Comparison of ENCODE assay signal across 8 cellular contexts in the genomic region with DNA sequence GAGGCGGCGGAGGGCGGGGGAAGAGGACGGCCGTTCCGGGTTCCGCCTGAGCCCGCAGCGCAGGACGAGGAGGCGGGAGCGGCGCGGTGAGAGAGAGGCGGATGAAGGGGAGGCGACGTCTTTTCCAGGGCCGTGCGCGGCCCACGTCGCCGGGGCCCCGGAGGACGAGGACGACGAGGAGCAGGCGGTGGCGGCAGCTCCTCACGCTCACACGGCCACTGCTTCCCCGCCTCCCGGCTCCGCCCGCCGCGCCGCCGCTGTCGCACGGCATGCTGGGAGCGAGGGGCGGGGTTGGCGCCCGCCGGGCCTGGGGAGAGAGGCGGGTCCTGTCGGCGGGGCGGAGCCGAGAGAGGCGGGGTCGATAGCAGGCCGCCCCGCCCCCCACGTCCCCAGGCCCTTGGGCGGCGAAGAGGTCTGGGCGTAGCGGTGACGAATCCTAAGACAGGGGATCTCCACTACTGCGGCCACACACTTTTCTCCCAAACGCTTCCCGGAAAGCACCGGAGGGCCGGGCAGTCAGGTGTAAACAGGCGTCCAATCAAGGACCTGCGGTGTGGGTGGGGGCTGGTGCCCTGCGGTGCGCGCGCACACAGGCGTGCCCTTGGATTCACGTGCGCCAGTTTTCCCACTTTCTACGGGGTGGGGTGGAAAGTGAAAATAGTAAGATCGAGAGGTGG. TPM values are rescaled to one million over a fixed set of nuclear protein-coding genes. Genes with fewer than 3 reads are reported as not detected.
A peak's percentile ranks its signal among the peaks of the same experiment; 100 is the strongest.
DNase-seq lines count a peak whose midpoint lies in the region; ATAC-seq and TF ChIP-seq lines count a peak whose summit lies in the region.
"Not testable (repeated sequence)": the region's sequence is repeated elsewhere in the genome, so short reads cannot be mapped to it uniquely, and the experiment has no call there.

A gene (minus strand): TSS at position 220 of the 677 bp plus-strand sequence. CDS start 367 bp downstream, outside the sequence.

- H3K27ac Mint-ChIP-seq in CD4-positive, alpha-beta T cell = peak within 1 kb of the TSS; percentile 91
- peak within 1 kb of the TSS; percentile 95 for H3K27ac Mint-ChIP-seq in activated CD4-positive, alpha-beta memory T cell treated with anti-CD3 and anti-CD28 coated beads for 36 hours

- peak within 1 kb of the TSS; percentile 85 for H3K27ac ChIP-seq in CD4-positive, alpha-beta T cell (ENCODE audit: low read depth, low read length)
- H3K27ac ChIP-seq in liver (ENCODE audit: low read depth in 1 of 2, low read length in 2 of 2) = peak within 1 kb of the TSS; percentile 83 to 90

- not testable (repeated sequence) for TF ChIP-seq RAD21 in liver (IDR thresholded peaks at IDR 0.05)

- intact Hi-C loops in CD4-positive, alpha-beta T cell (cut with DNase I, micrococcal nuclease) = loop anchor here (1.0 to 5.0 kb wide), 3 partner anchors 124 to 138 kb away; a partner anchor contains a TSS
- intact Hi-C loops in activated CD4-positive, alpha-beta memory T cell treated with anti-CD3 and anti-CD28 coated beads for 36 hours (cut with micrococcal nuclease) = loop anchor here (1.0 to 5.0 kb wide), 4 partner anchors 41 to 140 kb away; a partner anchor contains a TSS

- DNase-seq in CD4-positive, alpha-beta T cell = peak; percentile 79 to 94 (median 88)
- DNase-seq in NCI-H82 (lab: John Stamatoyannopoulos, UW) (peak; percentile 98), dermis microvascular lymphatic vessel endothelial cell (ENCODE audit: low read depth in 2 of 2) (peak; percentile 76 to 94)
- peak; percentile 98 for DNase-seq in activated CD4-positive, alpha-beta memory T cell treated with anti-CD3 and anti-CD28 coated beads for 36 hours
- peak; percentile 94 for DNase-seq in stimulated activated CD4-positive, alpha-beta T cell treated with anti-CD3 and anti-CD28 coated beads, Interleukin-4, amount 100 ng/mL, for 1 hour

- H3K9me3 ChIP-seq in CD4-positive, alpha-beta T cell (ENCODE audit: control insufficient read depth, low read length); liver (ENCODE audit: control insufficient read depth in 4 of 4, low read length in 3 of 4): not testable (repeated sequence)

- POLR2A ChIA-PET in CD4-positive, alpha-beta T cell (lab: Charles Lee) = interaction anchor here (0.6 to 2.1 kb wide), 7 partner anchors 17 to 141 kb away, joined by 3 to 13 read pairs (median 4); a partner anchor contains a TSS
- POLR2A ChIA-PET in activated CD4-positive, alpha-beta memory T cell treated with anti-CD3 and anti-CD28 coated beads for 36 hours (lab: Charles Lee) = interaction anchor here (1.5 to 2.1 kb wide), 3 partner anchors 125 to 138 kb away, joined by 5 to 9 read pairs (median 7); a partner anchor contains a TSS

- not testable (repeated sequence) for H3K4me1 ChIP-seq in liver (ENCODE audit: control insufficient read depth in 4 of 4, insufficient read depth in 4 of 4, low read length in 3 of 4)

- ATAC-seq in CD4-positive, alpha-beta T cell (ENCODE audit: poor library complexity) = peak; percentile 80
- ATAC-seq in GM19452 (IDR thresholded peaks at IDR 0.05; ENCODE audit: unreplicated experiment) (peak; percentile 85), HG03575 (IDR thresholded peaks at IDR 0.05; ENCODE audit: extremely low read depth, insufficient number of reproducible peaks, low FRiP score, unreplicated experiment) (peak; percentile 75)

- under 1% methylated on average over 77 of the region's 77 CpGs for WGBS in liver

- not testable (repeated sequence) for H3K27me3 Mint-ChIP-seq in CD4-positive, alpha-beta T cell; activated CD4-positive, alpha-beta memory T cell treated with anti-CD3 and anti-CD28 coated beads for 36 hours

- peak within 1 kb of the TSS; percentile 50 to 85 for H3K9ac ChIP-seq in liver (ENCODE audit: low read depth in 1 of 2, low read length in 2 of 2)

- peak within 1 kb of the TSS; percentile 77 to 88 (median 79) for H3K4me3 ChIP-seq in liver (ENCODE audit: low read depth in 1 of 3, low read length in 3 of 3)

- not testable (repeated sequence) for H3K36me3 ChIP-seq in liver (ENCODE audit: control insufficient read depth in 4 of 4, insufficient read depth in 3 of 4, low read depth in 1 of 4, low read length in 3 of 4)

- not testable (repeated sequence) for H3K27me3 ChIP-seq in CD4-positive, alpha-beta T cell (ENCODE audit: control insufficient read depth, insufficient read depth, low read length); liver (ENCODE audit: control insufficient read depth in 4 of 4, insufficient read depth in 4 of 4, low read length in 3 of 4)

- CTCF ChIA-PET in CD4-positive, alpha-beta T cell (lab: Charles Lee) = interaction anchor here (0.9 to 1.5 kb wide), 2 partner anchors 121 to 125 kb away, joined by 3 to 4 read pairs; a partner anchor contains a TSS
- CTCF ChIA-PET in activated CD4-positive, alpha-beta memory T cell treated with anti-CD3 and anti-CD28 coated beads for 36 hours (lab: Charles Lee) = interaction anchor here (1.4 kb wide), 1 partner anchor 125 kb away, joined by 3 read pairs; a partner anchor contains a TSS

- H3K9me3 Mint-ChIP-seq in CD4-positive, alpha-beta T cell; activated CD4-positive, alpha-beta memory T cell treated with anti-CD3 and anti-CD28 coated beads for 36 hours: not testable (repeated sequence)

- H3K4me3 Mint-ChIP-seq in CD4-positive, alpha-beta T cell = peak within 1 kb of the TSS; percentile 98
- peak within 1 kb of the TSS; percentile 93 for H3K4me3 Mint-ChIP-seq in activated CD4-positive, alpha-beta memory T cell treated with anti-CD3 and anti-CD28 coated beads for 36 hours

- H3K4me1 Mint-ChIP-seq in CD4-positive, alpha-beta T cell (ENCODE audit: low read depth) = peaks cover 38% of the 10 kb centered on the region
- H3K4me1 Mint-ChIP-seq in activated CD4-positive, alpha-beta memory T cell treated with anti-CD3 and anti-CD28 coated beads for 36 hours (ENCODE audit: low read depth) = peaks cover 23% of the 10 kb centered on the region

- not testable (repeated sequence) for TF ChIP-seq CTCF in CD4-positive, alpha-beta T cell (IDR thresholded peaks at IDR 0.05); liver (IDR thresholded peaks at IDR 0.05; ENCODE audit: low read depth, low read length, missing input control)

- not testable (repeated sequence) for H3K36me3 Mint-ChIP-seq in CD4-positive, alpha-beta T cell (ENCODE audit: low read depth)
- peaks cover 11% of the 10 kb centered on the region for H3K36me3 Mint-ChIP-seq in activated CD4-positive, alpha-beta memory T cell treated with anti-CD3 and anti-CD28 coated beads for 36 hours

TF ChIP-seq in liver, 16 proteins besides CTCF, POLR2A, EP300 and RAD21:
- peak in 1 of 2 donors; percentile 11 for TF ChIP-seq JUND (IDR thresholded peaks at IDR 0.05)
- TF ChIP-seq YY1 (IDR thresholded peaks at IDR 0.05) = peak; percentile 7
- peak; percentile 22 to 42 for TF ChIP-seq RXRA (IDR thresholded peaks at IDR 0.05)
- TF ChIP-seq, protein P1, sequence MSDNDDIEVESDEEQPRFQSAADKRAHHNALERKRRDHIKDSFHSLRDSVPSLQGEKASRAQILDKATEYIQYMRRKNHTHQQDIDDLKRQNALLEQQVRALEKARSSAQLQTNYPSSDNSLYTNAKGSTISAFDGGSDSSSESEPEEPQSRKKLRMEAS (IDR thresholded peaks at IDR 0.05) = peak; percentile 82
- peak; percentile 80 for TF ChIP-seq SP1 (IDR thresholded peaks at IDR 0.05)
- TF ChIP-seq, protein P2, sequence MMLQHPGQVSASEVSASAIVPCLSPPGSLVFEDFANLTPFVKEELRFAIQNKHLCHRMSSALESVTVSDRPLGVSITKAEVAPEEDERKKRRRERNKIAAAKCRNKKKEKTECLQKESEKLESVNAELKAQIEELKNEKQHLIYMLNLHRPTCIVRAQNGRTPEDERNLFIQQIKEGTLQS (IDR thresholded peaks at IDR 0.05) = peak; percentile 28
- TF ChIP-seq HNF4A (conservative IDR thresholded peaks at IDR 0.05) = peak; percentile 11 to 38
- TF ChIP-seq, protein P3, sequence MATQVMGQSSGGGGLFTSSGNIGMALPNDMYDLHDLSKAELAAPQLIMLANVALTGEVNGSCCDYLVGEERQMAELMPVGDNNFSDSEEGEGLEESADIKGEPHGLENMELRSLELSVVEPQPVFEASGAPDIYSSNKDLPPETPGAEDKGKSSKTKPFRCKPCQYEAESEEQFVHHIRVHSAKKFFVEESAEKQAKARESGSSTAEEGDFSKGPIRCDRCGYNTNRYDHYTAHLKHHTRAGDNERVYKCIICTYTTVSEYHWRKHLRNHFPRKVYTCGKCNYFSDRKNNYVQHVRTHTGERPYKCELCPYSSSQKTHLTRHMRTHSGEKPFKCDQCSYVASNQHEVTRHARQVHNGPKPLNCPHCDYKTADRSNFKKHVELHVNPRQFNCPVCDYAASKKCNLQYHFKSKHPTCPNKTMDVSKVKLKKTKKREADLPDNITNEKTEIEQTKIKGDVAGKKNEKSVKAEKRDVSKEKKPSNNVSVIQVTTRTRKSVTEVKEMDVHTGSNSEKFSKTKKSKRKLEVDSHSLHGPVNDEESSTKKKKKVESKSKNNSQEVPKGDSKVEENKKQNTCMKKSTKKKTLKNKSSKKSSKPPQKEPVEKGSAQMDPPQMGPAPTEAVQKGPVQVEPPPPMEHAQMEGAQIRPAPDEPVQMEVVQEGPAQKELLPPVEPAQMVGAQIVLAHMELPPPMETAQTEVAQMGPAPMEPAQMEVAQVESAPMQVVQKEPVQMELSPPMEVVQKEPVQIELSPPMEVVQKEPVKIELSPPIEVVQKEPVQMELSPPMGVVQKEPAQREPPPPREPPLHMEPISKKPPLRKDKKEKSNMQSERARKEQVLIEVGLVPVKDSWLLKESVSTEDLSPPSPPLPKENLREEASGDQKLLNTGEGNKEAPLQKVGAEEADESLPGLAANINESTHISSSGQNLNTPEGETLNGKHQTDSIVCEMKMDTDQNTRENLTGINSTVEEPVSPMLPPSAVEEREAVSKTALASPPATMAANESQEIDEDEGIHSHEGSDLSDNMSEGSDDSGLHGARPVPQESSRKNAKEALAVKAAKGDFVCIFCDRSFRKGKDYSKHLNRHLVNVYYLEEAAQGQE (IDR thresholded peaks at IDR 0.05) = peak; percentile 31

RNA-seq across cellular contexts. Expression of the gene that starts here (rescaled TPM):
- 100 to 1,000 TPM; 120 to 127 TPM for total RNA-seq in CD4-positive, alpha-beta T cell
- 10 to 100 TPM; 85.1 to 91.8 TPM for total RNA-seq in activated CD4-positive, alpha-beta memory T cell treated with anti-CD3 and anti-CD28 coated beads for 36 hours
- total RNA-seq in dermis microvascular lymphatic vessel endothelial cell (39.9 and 49.8 TPM in 2 replicates), liver (10 to 100 TPM; 36.8 to 70.8 TPM)
- polyA plus RNA-seq in liver = 1 to 10 TPM; 5.3 to 7.7 TPM

Comparison
In these comparisons a context has a peak if more than half of its experiments do, and no peak if none do; other contexts are left out.
1. Peak in every context shown above with its lines: DNase-seq, ATAC-seq, H3K4me3 ChIP-seq and H3K27ac ChIP-seq.